Comparison of ENCODE assay signal across 13 cellular contexts in genomic region chr6:130105996-130106704, GRCh38.
DNase-seq lines count a peak whose midpoint lies in the region; ATAC-seq and TF ChIP-seq lines count a peak whose summit lies in the region.
"Had no signal": no experiment of that assay in that cellular context is flagged by ENCODE, and none has a peak within 500 bp of the region (broad histone marks: within the 10 kb centered on the region; RNA-seq: fewer than 3 reads in every experiment).

No MANE protein-coding gene starts in this region.

- H3K27ac ChIP-seq in OCI-LY3 (ENCODE audit: low read length) (no peak overlapping the region), thyroid gland (no peak overlapping the region)
- H3K27ac ChIP-seq in CD8-positive, alpha-beta T cell (ENCODE audit: low read depth, low read length) = no peak overlapping the region

- intact Hi-C loops in CD8-positive, alpha-beta T cell (cut with DNase I, micrococcal nuclease) = no loop called here
- intact Hi-C loops in thyroid gland (cut with DNase I) = no loop called here

- H3K4me1 ChIP-seq in OCI-LY3 (ENCODE audit: low read length) (peaks cover 11% of the 10 kb centered on the region), thyroid gland (no peaks in the 10 kb centered on the region)
- H3K4me1 ChIP-seq in CD8-positive, alpha-beta T cell (ENCODE audit: insufficient read depth, low read length) = no peaks in the 10 kb centered on the region

- no peaks in the 10 kb centered on the region for H4K20me1 ChIP-seq in OCI-LY3 (ENCODE audit: insufficient read depth, low read length)

- peak overlapping the region; percentile 39 for H3K4me2 ChIP-seq in OCI-LY3 (ENCODE audit: low read length)

- TF ChIP-seq POLR2A in thyroid gland (IDR thresholded peaks at IDR 0.05) = no peak

- H2AFZ ChIP-seq in OCI-LY3 (ENCODE audit: low read depth, low read length) = peak overlapping the region; percentile 43; the same call in 1 of the 2 replicates

- WGBS in thyroid gland, 2 donors = 95 to 100% methylated on average over 4 of the region's 4 CpGs

- CTCF ChIA-PET in CD8-positive, alpha-beta T cell (lab: Charles Lee) = no interaction called here

- no peaks in the 10 kb centered on the region for H3K79me2 ChIP-seq in OCI-LY3 (ENCODE audit: low read length)

- peaks cover 72% of the 10 kb centered on the region for H3K36me3 Mint-ChIP-seq in CD8-positive, alpha-beta T cell

- H3K27me3 Mint-ChIP-seq in CD8-positive, alpha-beta T cell (ENCODE audit: low read depth) = no peaks in the 10 kb centered on the region
- H3K27me3 Mint-ChIP-seq: natural killer cell treated with Interleukin-12 subunit alpha and Interleukin-12 subunit beta and Interleukin-15 and Interleukin-18, amount 100 ng/mL, for 72 hours had no signal

- in situ Hi-C loops in GM13976 (cut with MboI; ENCODE audit: low sequenced_read_pairs, unreplicated experiment) = no loop called here

- H3K27me3 ChIP-seq in OCI-LY3 (ENCODE audit: low read depth, low read length) (no peaks in the 10 kb centered on the region), thyroid gland (no peaks in the 10 kb centered on the region)
- H3K27me3 ChIP-seq in CD8-positive, alpha-beta T cell (ENCODE audit: insufficient read depth, low read length) = no peaks in the 10 kb centered on the region

- no peaks in the 10 kb centered on the region for H3K9me3 Mint-ChIP-seq in CD8-positive, alpha-beta T cell

- no peak overlapping the region for H3K4me3 ChIP-seq in OCI-LY3 (ENCODE audit: low read length)
- H3K4me3 ChIP-seq in CD8-positive, alpha-beta T cell (ENCODE audit: low read depth, low read length) = no peak overlapping the region
- no peak overlapping the region for H3K4me3 ChIP-seq in thyroid gland (replicated peaks in 1 of 3)

- H3K27ac Mint-ChIP-seq in CD8-positive, alpha-beta T cell = no peak overlapping the region
- H3K27ac Mint-ChIP-seq: natural killer cell treated with Interleukin-12 subunit alpha and Interleukin-12 subunit beta and Interleukin-15 and Interleukin-18, amount 100 ng/mL, for 72 hours; WTC11 had no signal

- peak; percentile 29 for DNase-seq in GM13976 (ENCODE audit: low spot score)
- no peak for DNase-seq in amygdala (lab: John Stamatoyannopoulos, UW)
- DNase-seq in CD8-positive, alpha-beta T cell = no peak
- no peak for DNase-seq in NCI-H187 (lab: John Stamatoyannopoulos, UW)
- no peak for DNase-seq in thyroid gland
- DNase-seq: activated naive CD4-positive, alpha-beta T cell treated with anti-CD3 and anti-CD28 coated beads, Interleukin-2, amount 50 U/mL, for 16 hours; effector CD4-positive, alpha-beta T cell; NK-92 treated with Interleukin-12 subunit alpha and Interleukin-12 subunit beta, amount 100 ng/mL, for 24 hours had no signal

- H3K4me1 Mint-ChIP-seq in CD8-positive, alpha-beta T cell (ENCODE audit: low read depth) = peaks cover 9% of the 10 kb centered on the region
- H3K4me1 Mint-ChIP-seq: WTC11 had no signal

- H3K36me3 ChIP-seq in OCI-LY3 (replicated peaks; ENCODE audit: low read depth, low read length) (no peaks in the 10 kb centered on the region), thyroid gland (no peaks in the 10 kb centered on the region)
- H3K36me3 ChIP-seq in CD8-positive, alpha-beta T cell (ENCODE audit: insufficient read depth, low read length) = no peaks in the 10 kb centered on the region

- POLR2A ChIA-PET in CD8-positive, alpha-beta T cell (lab: Charles Lee) = no interaction called here

- no peak overlapping the region for H3K4me3 Mint-ChIP-seq in CD8-positive, alpha-beta T cell
- H3K4me3 Mint-ChIP-seq: natural killer cell treated with Interleukin-12 subunit alpha and Interleukin-12 subunit beta and Interleukin-15 and Interleukin-18, amount 100 ng/mL, for 72 hours; WTC11 had no signal

- TF ChIP-seq CTCF in GM13976 (IDR thresholded peaks at IDR 0.05; ENCODE audit: borderline replicate concordance, control extremely low read depth, extremely low read depth, insufficient read depth, missing control alignments) (no peak), OCI-LY3 (IDR thresholded peaks at IDR 0.05; ENCODE audit: low read depth, low read length) (no peak), thyroid gland (IDR thresholded peaks at IDR 0.05) (no peak)
- TF ChIP-seq CTCF in CD8-positive, alpha-beta T cell (IDR thresholded peaks at IDR 0.05) = no peak

- H3K9me3 ChIP-seq in OCI-LY3 (ENCODE audit: insufficient read depth, low read length) (no peaks in the 10 kb centered on the region), thyroid gland (no peaks in the 10 kb centered on the region)
- no peaks in the 10 kb centered on the region for H3K9me3 ChIP-seq in CD8-positive, alpha-beta T cell (ENCODE audit: low read length)

- H3K9ac ChIP-seq in OCI-LY3 (ENCODE audit: low read length) = no peak overlapping the region

- peak; percentile 90 for ATAC-seq in GM21423 (IDR thresholded peaks at IDR 0.05; ENCODE audit: unreplicated experiment)
- ATAC-seq in HG03108 (IDR thresholded peaks at IDR 0.05; ENCODE audit: unreplicated experiment) = peak; percentile 86
- ATAC-seq in CD8-positive, alpha-beta T cell = no peak
- ATAC-seq: natural killer cell treated with Interleukin-12 subunit alpha and Interleukin-12 subunit beta and Interleukin-15 and Interleukin-18, amount 100 ng/mL, for 72 hours; WTC11 had no signal
